In the genomic region with DNA sequence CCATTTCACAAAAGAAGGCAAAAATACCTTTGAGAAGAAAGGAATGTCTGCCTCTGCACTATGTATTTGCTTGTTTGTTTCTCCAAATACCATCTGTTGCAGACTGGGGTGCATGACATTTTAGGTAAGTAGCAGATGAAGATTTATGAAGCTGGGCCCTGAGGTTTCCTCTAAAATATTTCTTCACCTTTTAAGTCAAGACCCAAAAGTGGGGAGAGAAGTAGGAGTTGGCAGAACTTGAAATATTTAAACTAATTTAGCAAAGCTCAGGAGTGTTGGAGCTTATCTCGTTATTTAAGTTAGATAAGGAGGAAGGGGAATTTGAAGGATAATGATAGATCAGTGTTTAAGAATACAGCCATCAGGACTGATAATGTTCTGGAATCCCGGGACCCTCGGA, we compare ENCODE assay signal across 21 cellular contexts.
A peak's percentile ranks its signal among the peaks of the same experiment; 100 is the strongest.
DNase-seq lines count a peak whose midpoint lies in the region; ATAC-seq and TF ChIP-seq lines count a peak whose summit lies in the region.
"Had no signal": no experiment of that assay in that cellular context is flagged by ENCODE, and none has a peak within 500 bp of the region (broad histone marks: within the 10 kb centered on the region; RNA-seq: fewer than 3 reads in every experiment).

No MANE protein-coding gene starts in this region.

- no peak overlapping the region for H3K4me3 Mint-ChIP-seq in activated CD8-positive, alpha-beta T cell treated with anti-CD3 and anti-CD28 coated beads for 36 hours
- H3K4me3 Mint-ChIP-seq in activated CD8-positive, alpha-beta T cell treated with anti-CD3 and anti-CD28 coated beads, Interleukin-2, amount 10 ng/mL, durations not matched to agents 7 days and 5 days: no peak overlapping the region
- no peak overlapping the region for H3K4me3 Mint-ChIP-seq in activated CD4-positive, alpha-beta T cell treated with anti-CD3 and anti-CD28 coated beads, Interleukin-2, amount 10 ng/mL, durations not matched to agents 24 days and 14 days
- H3K4me3 Mint-ChIP-seq: activated CD4-positive, alpha-beta T cell treated with anti-CD3 and anti-CD28 coated beads, Interleukin-2, amount 10 ng/mL, durations not matched to agents 7 days and 5 days had no signal

- H3K27me3 Mint-ChIP-seq in activated CD8-positive, alpha-beta T cell treated with anti-CD3 and anti-CD28 coated beads for 36 hours: no peaks in the 10 kb centered on the region
- no peaks in the 10 kb centered on the region for H3K27me3 Mint-ChIP-seq in activated CD8-positive, alpha-beta T cell treated with anti-CD3 and anti-CD28 coated beads, Interleukin-2, amount 10 ng/mL, durations not matched to agents 7 days and 5 days (ENCODE audit: low read depth)
- no peaks in the 10 kb centered on the region for H3K27me3 Mint-ChIP-seq in activated CD4-positive, alpha-beta T cell treated with anti-CD3 and anti-CD28 coated beads, Interleukin-2, amount 10 ng/mL, durations not matched to agents 24 days and 14 days
- H3K27me3 Mint-ChIP-seq: activated CD4-positive, alpha-beta T cell treated with anti-CD3 and anti-CD28 coated beads, Interleukin-2, amount 10 ng/mL, durations not matched to agents 7 days and 5 days had no signal

- DNase-seq in activated CD8-positive, alpha-beta T cell treated with anti-CD3 and anti-CD28 coated beads for 36 hours: no peak
- DNase-seq in activated CD8-positive, alpha-beta T cell treated with anti-CD3 and anti-CD28 coated beads, Interleukin-2, amount 10 ng/mL, durations not matched to agents 7 days and 5 days: no peak
- DNase-seq in fibroblast of the aortic adventitia (ENCODE audit: low read depth): no peak
- no peak for DNase-seq in activated CD4-positive, alpha-beta T cell treated with anti-CD3 and anti-CD28 coated beads, Interleukin-2, amount 10 ng/mL, durations not matched to agents 24 days and 14 days
- DNase-seq: 8988T; activated CD4-positive, alpha-beta T cell treated with anti-CD3 and anti-CD28 coated beads, Interleukin-2, amount 10 ng/mL, durations not matched to agents 7 days and 5 days; activated naive CD4-positive, alpha-beta T cell treated with Interleukin-2 at 50 U/mL for 16 hours; H7; head of caudate nucleus; islet precursor cell; KG1; NCI-H1092 treated with DMSO at 0.1 percent for 48 hours; NCI-H526 treated with DMSO at 0.1 percent for 48 hours; nucleus accumbens; stimulated activated CD4-positive, alpha-beta T cell treated with anti-CD3 and anti-CD28 coated beads, Interleukin-2, amount 100 ng/mL, for 48 hours had no signal

- intact Hi-C loops in activated CD8-positive, alpha-beta T cell treated with anti-CD3 and anti-CD28 coated beads for 36 hours (cut with micrococcal nuclease): no loop called here
- intact Hi-C loops in activated CD4-positive, alpha-beta T cell treated with anti-CD3 and anti-CD28 coated beads, Interleukin-2, amount 10 ng/mL, durations not matched to agents 24 days and 14 days (cut with micrococcal nuclease): no loop called here

- H3K36me3 Mint-ChIP-seq in activated CD8-positive, alpha-beta T cell treated with anti-CD3 and anti-CD28 coated beads for 36 hours (ENCODE audit: low read depth): peaks cover 64% of the 10 kb centered on the region
- H3K36me3 Mint-ChIP-seq in activated CD8-positive, alpha-beta T cell treated with anti-CD3 and anti-CD28 coated beads, Interleukin-2, amount 10 ng/mL, durations not matched to agents 7 days and 5 days (ENCODE audit: low read depth): peaks cover 52% of the 10 kb centered on the region
- peaks cover 42% of the 10 kb centered on the region for H3K36me3 Mint-ChIP-seq in activated CD4-positive, alpha-beta T cell treated with anti-CD3 and anti-CD28 coated beads, Interleukin-2, amount 10 ng/mL, durations not matched to agents 24 days and 14 days (ENCODE audit: low read depth)

- peaks cover 44% of the 10 kb centered on the region for H3K4me1 Mint-ChIP-seq in activated CD8-positive, alpha-beta T cell treated with anti-CD3 and anti-CD28 coated beads for 36 hours (ENCODE audit: low read depth)
- peaks cover 30% of the 10 kb centered on the region for H3K4me1 Mint-ChIP-seq in activated CD8-positive, alpha-beta T cell treated with anti-CD3 and anti-CD28 coated beads, Interleukin-2, amount 10 ng/mL, durations not matched to agents 7 days and 5 days (ENCODE audit: low read depth)
- peaks cover 19% of the 10 kb centered on the region for H3K4me1 Mint-ChIP-seq in activated CD4-positive, alpha-beta T cell treated with anti-CD3 and anti-CD28 coated beads, Interleukin-2, amount 10 ng/mL, durations not matched to agents 24 days and 14 days

- no peaks in the 10 kb centered on the region for H3K9me3 Mint-ChIP-seq in activated CD8-positive, alpha-beta T cell treated with anti-CD3 and anti-CD28 coated beads for 36 hours
- H3K9me3 Mint-ChIP-seq in activated CD8-positive, alpha-beta T cell treated with anti-CD3 and anti-CD28 coated beads, Interleukin-2, amount 10 ng/mL, durations not matched to agents 7 days and 5 days (ENCODE audit: insufficient read depth): no peaks in the 10 kb centered on the region
- H3K9me3 Mint-ChIP-seq in activated CD4-positive, alpha-beta T cell treated with anti-CD3 and anti-CD28 coated beads, Interleukin-2, amount 10 ng/mL, durations not matched to agents 24 days and 14 days: no peaks in the 10 kb centered on the region
- H3K9me3 Mint-ChIP-seq: activated CD4-positive, alpha-beta T cell treated with anti-CD3 and anti-CD28 coated beads, Interleukin-2, amount 10 ng/mL, durations not matched to agents 7 days and 5 days had no signal

- peaks cover 56% of the 10 kb centered on the region for H3K4me1 ChIP-seq in rectal smooth muscle tissue (ENCODE audit: control insufficient read depth, insufficient read depth, low read length)

- no peaks in the 10 kb centered on the region for H3K27me3 ChIP-seq in rectal smooth muscle tissue (ENCODE audit: control insufficient read depth, insufficient read depth, low read length)
- H3K27me3 ChIP-seq: BLaER1 had no signal

- H3K4me3 ChIP-seq in fibroblast of the aortic adventitia (ENCODE audit: low read depth, low read length): peak overlapping the region; percentile 28
- no peak overlapping the region for H3K4me3 ChIP-seq in rectal smooth muscle tissue (ENCODE audit: low read length)
- H3K4me3 ChIP-seq: BLaER1 had no signal

- H3K36me3 ChIP-seq in rectal smooth muscle tissue (ENCODE audit: control insufficient read depth, insufficient read depth, low read length): no peaks in the 10 kb centered on the region

- peak overlapping the region; percentile 16 for H3K27ac Mint-ChIP-seq in activated CD8-positive, alpha-beta T cell treated with anti-CD3 and anti-CD28 coated beads for 36 hours
- H3K27ac Mint-ChIP-seq in activated CD8-positive, alpha-beta T cell treated with anti-CD3 and anti-CD28 coated beads, Interleukin-2, amount 10 ng/mL, durations not matched to agents 7 days and 5 days: no peak overlapping the region
- no peak overlapping the region for H3K27ac Mint-ChIP-seq in activated CD4-positive, alpha-beta T cell treated with anti-CD3 and anti-CD28 coated beads, Interleukin-2, amount 10 ng/mL, durations not matched to agents 24 days and 14 days
- H3K27ac Mint-ChIP-seq: activated CD4-positive, alpha-beta T cell treated with anti-CD3 and anti-CD28 coated beads, Interleukin-2, amount 10 ng/mL, durations not matched to agents 7 days and 5 days had no signal

- CTCF ChIA-PET in activated CD8-positive, alpha-beta T cell treated with anti-CD3 and anti-CD28 coated beads for 36 hours (lab: Charles Lee): no interaction called here
- CTCF ChIA-PET in activated CD8-positive, alpha-beta T cell treated with anti-CD3 and anti-CD28 coated beads, Interleukin-2, amount 10 ng/mL, durations not matched to agents 7 days and 5 days (lab: Charles Lee): interaction anchor here (0.6 kb wide), 1 partner anchor 12 kb away, joined by 3 read pairs; no protein-coding TSS in a partner anchor

- peak overlapping the region; percentile 82 for H3K27ac ChIP-seq in rectal smooth muscle tissue (ENCODE audit: low read depth, low read length)
- H3K27ac ChIP-seq: BLaER1, epithelial cell of prostate had no signal

- TF ChIP-seq CTCF in activated CD8-positive, alpha-beta T cell treated with anti-CD3 and anti-CD28 coated beads for 36 hours (IDR thresholded peaks at IDR 0.05): no peak
- TF ChIP-seq CTCF in fibroblast of the aortic adventitia (IDR thresholded peaks at IDR 0.05; ENCODE audit: insufficient read depth, low read length): no peak

- H3K9ac ChIP-seq in rectal smooth muscle tissue (ENCODE audit: low read length): no peak overlapping the region
- H3K9ac ChIP-seq: BLaER1 had no signal

- no peak for ATAC-seq in activated CD8-positive, alpha-beta T cell treated with anti-CD3 and anti-CD28 coated beads for 36 hours
- ATAC-seq in activated CD8-positive, alpha-beta T cell treated with anti-CD3 and anti-CD28 coated beads, Interleukin-2, amount 10 ng/mL, durations not matched to agents 7 days and 5 days: no peak
- no peak for ATAC-seq in GM19397 (IDR thresholded peaks at IDR 0.05; ENCODE audit: unreplicated experiment)
- ATAC-seq in HG03442 (IDR thresholded peaks at IDR 0.05; ENCODE audit: unreplicated experiment): no peak
- ATAC-seq in HG02623 (IDR thresholded peaks at IDR 0.05; ENCODE audit: unreplicated experiment): no peak

- POLR2A ChIA-PET in activated CD8-positive, alpha-beta T cell treated with anti-CD3 and anti-CD28 coated beads for 36 hours (lab: Charles Lee): interaction anchor here (1.0 kb wide), 1 partner anchor 18 kb away, joined by 3 read pairs; no protein-coding TSS in a partner anchor
- POLR2A ChIA-PET in activated CD8-positive, alpha-beta T cell treated with anti-CD3 and anti-CD28 coated beads, Interleukin-2, amount 10 ng/mL, durations not matched to agents 7 days and 5 days (lab: Charles Lee): no interaction called here
